ENCODE assay signal across 1 cellular context in genomic region chr20:3681931-3682820, GRCh38.
TF ChIP-seq lines count a peak whose summit lies in the region.

ADAM33 (minus strand) TSS chr20:3682010; CDS start chr20:3682004, 6 bp downstream.

TF ChIP-seq in endothelial cell of umbilical vein, 7 proteins besides CTCF, POLR2A, EP300 and RAD21:
- peak; percentile 93 for TF ChIP-seq EZH2 (IDR thresholded peaks at IDR 0.05; ENCODE audit: borderline replicate concordance, low read depth, low read length, severe bottlenecking)
- no peak for TF ChIP-seq GATA2 (IDR thresholded peaks at IDR 0.05; ENCODE audit: insufficient read depth, insufficient read length, low read depth, low read length)
